Comparison of ENCODE assay signal across 8 cellular contexts in the genomic region with DNA sequence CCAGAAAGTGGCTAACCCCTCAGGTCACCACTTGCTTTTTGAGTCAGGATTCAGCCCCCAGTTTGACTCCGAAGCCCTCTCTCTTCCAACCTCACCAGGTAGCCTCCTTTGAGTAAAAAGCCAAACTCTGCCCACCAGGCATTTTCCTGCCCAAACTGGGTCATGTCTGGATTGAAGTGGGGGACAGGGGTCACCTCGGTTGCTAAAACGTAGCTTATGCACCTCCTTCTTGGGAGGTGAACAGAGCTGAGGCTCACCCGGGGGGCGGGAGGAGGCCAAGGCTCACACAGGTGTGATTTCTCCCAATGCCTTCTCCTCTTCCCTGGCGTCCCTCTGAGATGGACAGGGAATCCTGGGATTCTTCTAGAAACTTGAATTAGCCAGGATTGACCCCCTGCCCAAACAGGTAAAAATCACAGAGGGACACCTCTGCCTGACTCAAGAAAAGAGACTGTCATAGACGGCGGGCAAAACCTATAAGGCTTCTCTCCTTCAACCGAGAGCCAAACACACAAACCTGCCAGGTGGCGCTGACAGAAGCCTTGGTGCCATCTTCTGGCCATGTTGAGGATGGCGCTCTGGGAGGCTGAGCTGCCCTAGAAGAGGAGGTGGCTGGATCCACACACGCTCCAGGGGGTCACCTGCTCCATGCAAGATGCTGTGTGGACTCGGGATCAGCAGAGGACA. TPM values are rescaled to one million over a fixed set of nuclear protein-coding genes. Genes with fewer than 3 reads are reported as not detected.
DNase-seq lines count a peak whose midpoint lies in the region; ATAC-seq and TF ChIP-seq lines count a peak whose summit lies in the region.

No MANE protein-coding gene starts in this region.

- intact Hi-C loops in dorsolateral prefrontal cortex (cut with DNase I) (no loop called here), mucosa of descending colon (cut with DNase I, micrococcal nuclease) (no loop called here)

- H3K9me3 ChIP-seq in mucosa of descending colon, result no peaks in the 10 kb centered on the region

- DNase-seq in Daoy (ENCODE audit: low read depth) (peak; percentile 58), NAMALWA (ENCODE audit: low spot score) (peak; percentile 64), UCSD-AML1 (lab: John Stamatoyannopoulos, UW; ENCODE audit: unreplicated experiment) (peak; percentile 29), dorsolateral prefrontal cortex (peak in 2 of 10 donors; percentile 25 to 47), mucosa of descending colon (peak in 2 of 3 donors; percentile 62 to 65), cortex of kidney (lab: John Stamatoyannopoulos, UW) (no peak)

- H3K4me1 ChIP-seq in mucosa of descending colon (ENCODE audit: low read depth), result no peaks in the 10 kb centered on the region

- peaks cover 0 to 16% (median 0%) of the 10 kb centered on the region in 45 donors for H3K27me3 ChIP-seq in dorsolateral prefrontal cortex

- peak; percentile 80 for ATAC-seq in GM21529 (IDR thresholded peaks at IDR 0.05; ENCODE audit: unreplicated experiment)
- ATAC-seq in mucosa of descending colon, result peak; percentile 82
- no peak for ATAC-seq in HG03439 (IDR thresholded peaks at IDR 0.05; ENCODE audit: unreplicated experiment)

- peak in 46 of 56 donors; percentile 12 to 52 (median 32) for TF ChIP-seq CTCF in dorsolateral prefrontal cortex (IDR thresholded peaks at IDR 0.05 in 54 of 56, conservative IDR thresholded peaks at IDR 0.05 in 2 of 56; ENCODE audit: low read depth in 1 of 56, partially characterized antibody in 56 of 56)
- TF ChIP-seq CTCF in mucosa of descending colon (IDR thresholded peaks at IDR 0.05), result peak; percentile 43

- H3K4me3 ChIP-seq in dorsolateral prefrontal cortex, result no peak overlapping the region
- no peak overlapping the region for H3K4me3 ChIP-seq in mucosa of descending colon

- no peaks in the 10 kb centered on the region for H3K36me3 ChIP-seq in mucosa of descending colon (ENCODE audit: low read depth)

- no peak overlapping the region for H3K27ac ChIP-seq in dorsolateral prefrontal cortex

RNA-seq across cellular contexts. Expression of a gene that starts 51.6 kb away (rescaled TPM):
- not detected in 2 replicates for total RNA-seq in Daoy (2014; rRNA removed; shearing (Covaris generic))
- total RNA-seq in dorsolateral prefrontal cortex, result 1 to 10 TPM in 104 of 120 experiments, under 1 TPM in 16; 0.25 to 4.6 (median 1.7) TPM
- not detected for total RNA-seq in mucosa of descending colon
